8 cellular contexts compared by ENCODE assay signal in the genomic region with DNA sequence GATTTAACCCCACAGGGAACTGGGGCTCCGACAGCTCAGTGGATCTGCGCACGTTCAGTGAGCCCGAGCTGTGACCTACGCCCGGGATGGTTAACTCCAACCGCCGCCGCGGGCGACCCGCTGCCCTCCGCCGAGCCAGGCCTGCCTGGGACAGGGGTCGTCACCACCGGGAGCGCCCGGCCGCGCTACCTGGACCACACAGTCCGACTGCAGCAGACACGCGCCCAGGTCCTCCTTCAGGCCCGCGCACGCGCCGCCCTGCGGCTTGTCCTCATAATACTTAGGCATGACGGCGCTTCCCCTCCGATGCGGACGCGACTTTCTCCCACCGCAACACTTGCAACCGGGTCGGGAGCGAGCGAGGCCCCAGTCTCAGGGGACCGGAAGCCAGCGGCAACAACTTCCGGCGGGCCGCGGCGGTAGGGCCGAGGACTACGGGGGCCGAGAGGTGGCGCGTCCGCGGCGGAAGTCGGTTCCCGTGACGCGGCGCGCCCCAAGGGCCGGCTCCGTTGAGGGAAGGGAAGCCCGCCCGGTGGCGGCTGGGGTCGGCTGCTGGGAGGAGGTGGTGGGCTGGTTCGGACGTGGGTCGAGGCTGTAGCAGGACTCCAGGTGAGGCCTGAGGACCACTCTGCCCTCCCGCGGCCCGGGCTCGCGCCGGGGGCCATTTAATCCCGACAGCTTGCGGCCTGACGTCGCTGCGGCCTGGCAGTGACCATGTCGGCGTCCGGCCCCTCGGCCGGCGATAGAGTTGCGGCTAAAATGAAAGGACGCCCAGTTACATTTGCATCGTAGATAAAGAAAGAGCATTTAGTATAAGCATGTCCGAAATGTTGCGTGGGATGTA. TPM values are rescaled to one million over a fixed set of nuclear protein-coding genes. Genes with fewer than 3 reads are reported as not detected.
DNase-seq lines count a peak whose midpoint lies in the region; ATAC-seq, FAIRE-seq and TF ChIP-seq lines count a peak whose summit lies in the region.

A gene with protein sequence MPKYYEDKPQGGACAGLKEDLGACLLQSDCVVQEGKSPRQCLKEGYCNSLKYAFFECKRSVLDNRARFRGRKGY (minus strand): TSS at position 395 of the 844 bp plus-strand sequence. CDS start 107 bp downstream, at position 288.
A gene with protein sequence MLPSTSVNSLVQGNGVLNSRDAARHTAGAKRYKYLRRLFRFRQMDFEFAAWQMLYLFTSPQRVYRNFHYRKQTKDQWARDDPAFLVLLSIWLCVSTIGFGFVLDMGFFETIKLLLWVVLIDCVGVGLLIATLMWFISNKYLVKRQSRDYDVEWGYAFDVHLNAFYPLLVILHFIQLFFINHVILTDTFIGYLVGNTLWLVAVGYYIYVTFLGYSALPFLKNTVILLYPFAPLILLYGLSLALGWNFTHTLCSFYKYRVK (plus strand): TSS at position 472 of the 844 bp plus-strand sequence. CDS start 1,171 bp downstream, outside the sequence.

- FAIRE-seq in GM12891 (lab: Jason Lieb, UNC), result peak; percentile 90

- H3K27ac ChIP-seq in heart left ventricle (peak within 1 kb of the TSS; percentile 89 to 100 (median 96)), transverse colon (peak within 1 kb of the TSS; percentile 88 to 98 (median 95))

- H3K4me1 ChIP-seq in adipocyte (ENCODE audit: control insufficient read depth, insufficient read depth, low read length), result peaks cover 33% of the 10 kb centered on the region
- H3K4me1 ChIP-seq in heart left ventricle, result peaks cover 12 to 66% (median 49%) of the 10 kb centered on the region in 12 donors
- peaks cover 32 to 41% (median 37%) of the 10 kb centered on the region in 4 donors for H3K4me1 ChIP-seq in transverse colon

- 0 to 1% (median 0%) methylated on average over 42 to 92 of the region's 92 CpGs for WGBS in heart left ventricle, 4 donors
- WGBS in transverse colon (ENCODE audit: low coverage in 1 of 2), 2 donors, result 1% methylated on average over 63 of the region's 92 CpGs; no CpG with 5 or more reads in 1 of the 2 donors

- TF ChIP-seq CTCF in heart left ventricle (IDR thresholded peaks at IDR 0.05), result peak in 3 of 12 donors; percentile 23 to 27 (median 25)
- peak in 3 of 5 experiments; percentile 2 to 9 (median 7) for TF ChIP-seq CTCF in transverse colon (IDR thresholded peaks at IDR 0.05)

- intact Hi-C loops in heart left ventricle (cut with DNase I), result loop anchor here in 5 of 10 donors (2.0 to 10.0 kb wide), 4 partner anchors 41 to 196 kb away; a partner anchor contains a TSS
- intact Hi-C loops in transverse colon (cut with DNase I; ENCODE audit: low total_unique reads), result no loop called here

- peaks cover 38% of the 10 kb centered on the region for H3K36me3 ChIP-seq in adipocyte (ENCODE audit: control insufficient read depth, insufficient read depth, low read length, severe bottlenecking)
- peaks cover 0 to 54% (median 40%) of the 10 kb centered on the region in 9 donors for H3K36me3 ChIP-seq in heart left ventricle
- H3K36me3 ChIP-seq in transverse colon, result peaks cover 0 to 9% (median 0%) of the 10 kb centered on the region in 4 donors

- peak within 1 kb of the TSS; percentile 92 for H3K4me3 ChIP-seq in adipocyte (ENCODE audit: low read length)
- H3K4me3 ChIP-seq in heart left ventricle, result peak within 1 kb of the TSS; percentile 63 to 99 (median 87)
- peak within 1 kb of the TSS; percentile 87 to 91 (median 88) for H3K4me3 ChIP-seq in transverse colon

- no peak for TF ChIP-seq EP300 in transverse colon (IDR thresholded peaks at IDR 0.05; ENCODE audit: low read depth)

- TF ChIP-seq POLR2A in GM12891 (IDR thresholded peaks at IDR 0.05; ENCODE audit: low read depth, low read length) (peak; percentile 92), heart left ventricle (IDR thresholded peaks at IDR 0.05) (peak in 1 of 2 donors; percentile 75), transverse colon (IDR thresholded peaks at IDR 0.05) (peak; percentile 92)

- no peaks in the 10 kb centered on the region for H3K27me3 ChIP-seq in adipocyte (replicated peaks; ENCODE audit: control insufficient read depth, insufficient read depth, low read length)
- H3K27me3 ChIP-seq in heart left ventricle, result no peaks in the 10 kb centered on the region
- H3K27me3 ChIP-seq in transverse colon, result no peaks in the 10 kb centered on the region

- H3K9me3 ChIP-seq in adipocyte (ENCODE audit: control insufficient read depth, low read length), result no peaks in the 10 kb centered on the region
- no peaks in the 10 kb centered on the region for H3K9me3 ChIP-seq in heart left ventricle
- no peaks in the 10 kb centered on the region for H3K9me3 ChIP-seq in transverse colon

- in situ Hi-C loops in transverse colon (cut with MboI; ENCODE audit: low pct_ligation_motif_present in 1 of 4, low pct_unique_long_range_greater_than_20kb in 1 of 4, low sequenced_read_pairs in 3 of 4), result loop anchor here in 1 of 4 donors (10.0 kb wide), 1 partner anchor 194 kb away; no protein-coding TSS in a partner anchor

- peak; percentile 87 for ATAC-seq in HG02840 (IDR thresholded peaks at IDR 0.05; ENCODE audit: low FRiP score, unreplicated experiment)
- ATAC-seq in heart left ventricle, result peak; percentile 94 to 97 (median 96)

- peak; percentile 98 for DNase-seq in GM12891 (ENCODE audit: insufficient read length, low spot score)
- DNase-seq in NCI-H1436 treated with DMSO at 0.1 percent for 48 hours (lab: John Stamatoyannopoulos, UW), result peak; percentile 56
- peak; percentile 79 for DNase-seq in T follicular helper cell (ENCODE audit: low read depth)
- DNase-seq in adipocyte (ENCODE audit: low read depth), result peak; percentile 97
- DNase-seq in heart left ventricle, result peak; percentile 93 to 95 (median 94)
- DNase-seq in pons (ENCODE audit: low spot score), result peak; percentile 76
- DNase-seq in transverse colon, result peak; percentile 92

- H3K9ac ChIP-seq in adipocyte (ENCODE audit: low read length), result peak within 1 kb of the TSS; percentile 98

TF ChIP-seq in GM12891, 5 proteins besides CTCF, POLR2A, EP300 and RAD21:
- TF ChIP-seq TAF1 (IDR thresholded peaks at IDR 0.05; ENCODE audit: low read depth, low read length) (peak; percentile 89), POU2F2 (IDR thresholded peaks at IDR 0.05; ENCODE audit: low read depth, low read length) (peak; percentile 30; the same call in 1 of the 2 replicates), POLR2AphosphoS5 (IDR thresholded peaks at IDR 0.05; ENCODE audit: low read depth, low read length) (peak; percentile 95), PAX5 (IDR thresholded peaks at IDR 0.05; ENCODE audit: insufficient read depth, low read length, severe bottlenecking) (peak; percentile 33), SPI1 (IDR thresholded peaks at IDR 0.05; ENCODE audit: low read depth, low read length) (peak; percentile 54)

RNA-seq across cellular contexts. Expression of the first gene that starts in this region (rescaled TPM):
- polyA plus RNA-seq in GM12891 (2012; ENCODE audit: low read depth, missing spikeins), result 36.6 TPM
- total RNA-seq in heart left ventricle (10 to 100 TPM; 19.6 to 33.5 (median 27.7) TPM), transverse colon (10 to 100 TPM in 3 of 4 donors, 1 to 10 TPM in 1; 4.5 to 36.2 (median 23.2) TPM)
- 10 to 100 TPM; 23.2 to 39.5 TPM for polyA plus RNA-seq in heart left ventricle

RNA-seq across cellular contexts. Expression of the second gene that starts in this region (rescaled TPM):
- polyA plus RNA-seq in GM12891 (2012; ENCODE audit: low read depth, missing spikeins), result 26.4 TPM
- 10 to 100 TPM; 22.3 to 31.4 (median 25.6) TPM for total RNA-seq in heart left ventricle
- polyA plus RNA-seq in heart left ventricle, result 10 to 100 TPM; 36.9 to 37.0 TPM
- total RNA-seq in transverse colon, result 10 to 100 TPM; 23.9 to 46.8 (median 36.3) TPM

Comparison
In these comparisons a context has a peak if more than half of its experiments do, and no peak if none do; other contexts are left out.
1. Peak in every context shown above with its lines: DNase-seq, ATAC-seq, H3K4me3 ChIP-seq and H3K27ac ChIP-seq.